ENCODE assay signal across 1 cellular context in genomic region chr1:169044971-169045370, GRCh38.
TF ChIP-seq lines count a peak whose summit lies in the region.

No MANE protein-coding gene starts in this region.

TF ChIP-seq in SK-N-SH, 30 proteins besides CTCF, POLR2A, EP300 and RAD21 (continued from another document):
- TF ChIP-seq NFIC (IDR thresholded peaks at IDR 0.05; ENCODE audit: borderline replicate concordance), result no peak
